ENCODE assay signal across 19 cellular contexts in the genomic region with DNA sequence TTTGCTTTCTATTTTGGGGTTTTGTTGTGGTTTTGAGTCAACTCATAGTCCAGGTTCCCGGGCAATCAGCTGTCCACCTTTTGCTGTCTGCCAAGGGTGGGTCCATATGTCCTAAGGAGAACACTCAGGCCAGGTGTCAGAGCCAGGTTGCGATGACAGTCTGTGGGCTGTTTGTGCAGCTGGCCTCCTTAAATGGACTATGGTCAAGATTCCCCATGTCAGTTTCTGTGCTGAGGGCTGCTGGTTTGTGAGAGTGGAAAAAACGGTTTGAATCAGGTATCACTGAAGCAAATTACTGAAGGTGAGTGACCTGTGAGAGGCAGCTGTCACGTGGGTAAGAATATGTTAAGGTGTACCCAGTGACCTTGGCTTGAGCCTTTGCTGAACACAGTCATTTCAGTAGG. TPM values are rescaled to one million over a fixed set of nuclear protein-coding genes. Genes with fewer than 3 reads are reported as not detected.
DNase-seq lines count a peak whose midpoint lies in the region; ATAC-seq and TF ChIP-seq lines count a peak whose summit lies in the region.
"Had no signal": no experiment of that assay in that cellular context is flagged by ENCODE, and none has a peak within 500 bp of the region (broad histone marks: within the 10 kb centered on the region; RNA-seq: fewer than 3 reads in every experiment).

No MANE protein-coding gene starts in this region.

- H3K4me1 ChIP-seq in body of pancreas (peaks cover 23% of the 10 kb centered on the region), mucosa of descending colon (ENCODE audit: low read depth) (peaks cover 38% of the 10 kb centered on the region)

- WGBS in body of pancreas, 2 donors, result 21 to 22% methylated on average over 4 of the region's 4 CpGs

- in situ Hi-C loops in G401 (cut with HindIII; ENCODE audit: low sequenced_read_pairs), result no loop called here

- TF ChIP-seq POLR2A in body of pancreas (IDR thresholded peaks at IDR 0.05), result no peak

- DNase-seq in G401 (ENCODE audit: low spot score), result peak; percentile 54
- peak; percentile 84 for DNase-seq in NCI-H146 (lab: John Stamatoyannopoulos, UW)
- DNase-seq in body of pancreas, result peak in 3 of 4 donors; percentile 15 to 38 (median 18)
- DNase-seq in mucosa of descending colon, result peak in 1 of 3 donors; percentile 31
- DNase-seq in AG20443 (ENCODE audit: low spot score), result no peak
- no peak for DNase-seq in iPS-NIHi11 (ENCODE audit: low spot score)
- no peak for DNase-seq in MG63
- DNase-seq: activated CD4-positive, alpha-beta T cell treated with anti-CD3 and anti-CD28 coated beads, Interleukin-2, amount 50 U/mL, for 4 hours; activated gamma-delta T cell; brain microvascular endothelial cell; CD4-positive, CD25-positive, alpha-beta regulatory T cell; DMS 273 treated with DMSO at 0.1 percent for 48 hours; endodermal cell; left ventricle myocardium superior; NCI-H1694 treated with DMSO at 0.1 percent for 48 hours; NCI-H226; psoas muscle; T-helper 9 cell had no signal

- TF ChIP-seq CTCF in body of pancreas (IDR thresholded peaks at IDR 0.05) (no peak), mucosa of descending colon (IDR thresholded peaks at IDR 0.05) (no peak)

- H3K27me3 ChIP-seq in body of pancreas (no peaks in the 10 kb centered on the region), MG63 (no peaks in the 10 kb centered on the region; the same call in 1 of the 2 replicates)
- H3K27me3 ChIP-seq: brain microvascular endothelial cell had no signal

- no peaks in the 10 kb centered on the region for H3K36me3 ChIP-seq in body of pancreas (replicated peaks in 1 of 2; ENCODE audit: insufficient read depth in 1 of 2, low read depth in 2 of 2)
- H3K36me3 ChIP-seq in mucosa of descending colon (ENCODE audit: low read depth), result no peaks in the 10 kb centered on the region
- H3K36me3 ChIP-seq in MG63, result no peaks in the 10 kb centered on the region; the same call in 1 of the 2 replicates
- H3K36me3 ChIP-seq: brain microvascular endothelial cell had no signal

- H3K4me3 ChIP-seq in body of pancreas (no peak overlapping the region), mucosa of descending colon (no peak overlapping the region), MG63 (no peak overlapping the region)
- H3K4me3 ChIP-seq: psoas muscle had no signal

- intact Hi-C loops in body of pancreas (cut with DNase I) (no loop called here), mucosa of descending colon (cut with DNase I, micrococcal nuclease) (no loop called here)

- no peak overlapping the region for H3K27ac ChIP-seq in body of pancreas
- H3K27ac ChIP-seq: brain microvascular endothelial cell, psoas muscle had no signal

- no peaks in the 10 kb centered on the region for H3K9me3 ChIP-seq in body of pancreas
- no peaks in the 10 kb centered on the region for H3K9me3 ChIP-seq in mucosa of descending colon
- H3K9me3 ChIP-seq in MG63, result no peaks in the 10 kb centered on the region
- H3K9me3 ChIP-seq: psoas muscle, SK-N-SH had no signal

- ATAC-seq in body of pancreas (no peak), mucosa of descending colon (peak; percentile 80)
- ATAC-seq: left ventricle myocardium superior had no signal

RNA-seq across cellular contexts. Expression of a gene that starts 33.0 kb away (rescaled TPM):
- 11.9 and 12.8 TPM in 2 replicates for total RNA-seq in G401 (2014; rRNA removed; shearing (Covaris generic))
- total RNA-seq in body of pancreas (1 to 10 TPM; 4.6 to 8.6 TPM), mucosa of descending colon (10 to 100 TPM; 19.0 to 38.6 (median 34.8) TPM)
- 5.8 and 31.5 TPM in 2 replicates for total RNA-seq in MG63 (2014; rRNA removed; shearing (Covaris generic); ENCODE audit: low replicate concordance)

Comparison
In these comparisons a context has a peak if more than half of its experiments do, and no peak if none do; other contexts are left out.
1. DNase-seq: peak in G401 (single experiment), NCI-H146 (single experiment) and body of pancreas (3 of 4); none in AG20443 (single experiment), iPS-NIHi11 (single experiment) and MG63 (single experiment).